1 cellular context compared by ENCODE assay signal in genomic region chr16:15809297-15809696, GRCh38.
A peak's percentile ranks its signal among the peaks of the same experiment; 100 is the strongest.
TF ChIP-seq lines count a peak whose summit lies in the region.

No MANE protein-coding gene starts in this region.

TF ChIP-seq in HepG2, 621 proteins besides CTCF, POLR2A, EP300 and RAD21:
- TF ChIP-seq ZNF770 (CRISPR knock-in tag; IDR thresholded peaks at IDR 0.05): peak; percentile 54; the same call in 1 of the 2 replicates
